ENCODE assay signal across 8 cellular contexts in genomic region chr9:112921549-112921948, GRCh38. TPM values are rescaled to one million over a fixed set of nuclear protein-coding genes. Genes with fewer than 3 reads are reported as not detected.
A peak's percentile ranks its signal among the peaks of the same experiment; 100 is the strongest.
DNase-seq lines count a peak whose midpoint lies in the region; ATAC-seq and TF ChIP-seq lines count a peak whose summit lies in the region.

No MANE protein-coding gene starts in this region.

- TF ChIP-seq POLR2A in HCT116 (IDR thresholded peaks at IDR 0.05; ENCODE audit: borderline replicate concordance, extremely low read depth, insufficient read depth, insufficient read length) (no peak), thyroid gland (IDR thresholded peaks at IDR 0.05) (no peak)

- 14 to 18% methylated on average over 3 of the region's 3 CpGs for WGBS in thyroid gland, 2 donors

- H3K27ac ChIP-seq in HCT116 (ENCODE audit: low read depth, low read length), result no peak overlapping the region
- no peak overlapping the region for H3K27ac ChIP-seq in thyroid gland

- DNase-seq in EL, result peak; percentile 45
- peak; percentile 22 for DNase-seq in HCT116 (ENCODE audit: low read depth, low spot score)
- DNase-seq in RKO (ENCODE audit: low spot score), result peak; percentile 80
- DNase-seq in fibroblast of villous mesenchyme (ENCODE audit: low read depth), result peak; percentile 57
- DNase-seq in thyroid gland, result no peak
- DNase-seq in HK-2 (ENCODE audit: unreplicated experiment), result no peak
- DNase-seq in T-helper 17 cell, result no peak

- TF ChIP-seq CTCF in HCT116 (IDR thresholded peaks at IDR 0.05 in 2 of 3, conservative IDR thresholded peaks at IDR 0.05 in 1 of 3; ENCODE audit: borderline replicate concordance in 1 of 3, insufficient read depth in 1 of 3, low read depth in 2 of 3, low read length in 2 of 3) (peak; percentile 56 to 69 (median 64)), fibroblast of villous mesenchyme (IDR thresholded peaks at IDR 0.05; ENCODE audit: insufficient read depth, low read depth, low read length) (peak; percentile 68), thyroid gland (IDR thresholded peaks at IDR 0.05) (peak in 4 of 6 experiments; percentile 22 to 35 (median 24))

- no peak overlapping the region for H3K9ac ChIP-seq in HCT116 (ENCODE audit: low read length)

- peak; percentile 85 for ATAC-seq in HCT116
- ATAC-seq in T-helper 17 cell, result no peak
- no peak for ATAC-seq in GM21529 (IDR thresholded peaks at IDR 0.05; ENCODE audit: unreplicated experiment)

- H3K36me3 ChIP-seq in HCT116 (ENCODE audit: control insufficient read depth in 1 of 2, insufficient read depth in 2 of 2, low read length in 2 of 2), result no peaks in the 10 kb centered on the region
- H3K36me3 ChIP-seq in thyroid gland, result no peaks in the 10 kb centered on the region

- H3K27me3 ChIP-seq in HCT116 (ENCODE audit: insufficient read depth, low read length) (no peaks in the 10 kb centered on the region), thyroid gland (no peaks in the 10 kb centered on the region)

- intact Hi-C loops in HCT116 (cut with micrococcal nuclease) (loop anchor here (5.0 to 10.0 kb wide), 2 partner anchors 353 to 736 kb away; partner anchors contain the start of genes CDC26 and PRPF4), thyroid gland (cut with DNase I) (no loop called here)

- CTCF ChIA-PET in HCT116 (lab: Charles Lee), result no interaction called here

- H3K9me3 ChIP-seq in HCT116 (ENCODE audit: control insufficient read depth in 1 of 2, insufficient read depth in 1 of 2, low read depth in 1 of 2, low read length in 2 of 2) (no peaks in the 10 kb centered on the region), thyroid gland (no peaks in the 10 kb centered on the region), T-helper 17 cell (ENCODE audit: control insufficient read depth, low read length, poor library complexity, severe bottlenecking) (no peaks in the 10 kb centered on the region)

- H4K20me1 ChIP-seq in HCT116 (ENCODE audit: insufficient read depth), result no peaks in the 10 kb centered on the region

- H3K4me1 ChIP-seq in HCT116 (ENCODE audit: control insufficient read depth in 1 of 2, insufficient read depth in 2 of 2, low read length in 2 of 2) (peaks cover 0 to 16% of the 10 kb centered on the region in 2 experiments; a peak in 2 of 4 replicates), thyroid gland (no peaks in the 10 kb centered on the region)

- POLR2A ChIA-PET in HCT116 (lab: Charles Lee), result no interaction called here

- RAD21 ChIA-PET in HCT116 (lab: Charles Lee; ENCODE audit: low non-redundant PET in 1 of 2, low total read pairs in 2 of 2, uncharacterized antibody in 2 of 2, unreplicated experiment in 2 of 2), result no interaction called here

- TF ChIP-seq RAD21 in HCT116 (IDR thresholded peaks at IDR 0.05; ENCODE audit: low read depth), result peak; percentile 68

- peaks cover 70% of the 10 kb centered on the region for H3K27me3 Mint-ChIP-seq in T-helper 17 cell

- H3K27ac Mint-ChIP-seq in T-helper 17 cell, result no peak overlapping the region

- H3K4me3 ChIP-seq in HCT116 (replicated peaks in 1 of 2; ENCODE audit: low read depth in 1 of 2, low read length in 2 of 2), result no peak overlapping the region
- no peak overlapping the region for H3K4me3 ChIP-seq in fibroblast of villous mesenchyme (ENCODE audit: low read depth, low read length)
- H3K4me3 ChIP-seq in thyroid gland (replicated peaks in 1 of 3), result no peak overlapping the region

- peaks cover 2% of the 10 kb centered on the region for H3K36me3 Mint-ChIP-seq in T-helper 17 cell (ENCODE audit: low read depth)

- no TSS peak for BruUV-seq in HCT116 (replicated peaks; lab: Mats Ljungman, UMichigan)

- peaks cover 2% of the 10 kb centered on the region for H3K4me1 Mint-ChIP-seq in T-helper 17 cell

- H3K4me2 ChIP-seq in HCT116 (ENCODE audit: low read length), result no peak overlapping the region

- H3K79me2 ChIP-seq in HCT116 (ENCODE audit: insufficient read depth, low read length), result no peaks in the 10 kb centered on the region

- no peaks in the 10 kb centered on the region; the same call in 1 of the 2 replicates for H3K9me2 ChIP-seq in HCT116 (ENCODE audit: insufficient read depth)

- H2AFZ ChIP-seq in HCT116 (ENCODE audit: low read depth, low read length, poor library complexity, severe bottlenecking), result no peak overlapping the region

- H3K4me3 Mint-ChIP-seq in T-helper 17 cell, result no peak overlapping the region

TF ChIP-seq in HCT116, 20 proteins besides CTCF, POLR2A, EP300 and RAD21:
- TF ChIP-seq CEBPB (IDR thresholded peaks at IDR 0.05; ENCODE audit: low read depth) (no peak), SIN3A (IDR thresholded peaks at IDR 0.05; ENCODE audit: low read depth) (no peak), ZFX (IDR thresholded peaks at IDR 0.05) (no peak), ELF1 (IDR thresholded peaks at IDR 0.05; ENCODE audit: borderline replicate concordance, low read depth) (no peak), SP1 (IDR thresholded peaks at IDR 0.05; ENCODE audit: low read depth) (no peak), REST (IDR thresholded peaks at IDR 0.05; ENCODE audit: low read depth) (no peak), CBX3 (IDR thresholded peaks at IDR 0.05; ENCODE audit: low read depth) (no peak), ATF3 (IDR thresholded peaks at IDR 0.05) (no peak), TCF7L2 (IDR thresholded peaks at IDR 0.05; ENCODE audit: borderline replicate concordance, extremely low read depth, insufficient read depth, insufficient read length) (no peak), EGR1 (IDR thresholded peaks at IDR 0.05; ENCODE audit: low read depth) (no peak), YY1 (IDR thresholded peaks at IDR 0.05; ENCODE audit: extremely low read depth, insufficient replicate concordance, low read depth, low read length) (no peak), EZH2 (IDR thresholded peaks at IDR 0.05) (no peak), SRF (IDR thresholded peaks at IDR 0.05; ENCODE audit: low read depth) (no peak), ZNF274 (IDR thresholded peaks at IDR 0.05; ENCODE audit: low read depth, low read length) (no peak), FOSL1 (IDR thresholded peaks at IDR 0.05; ENCODE audit: low read depth) (no peak), JUND (IDR thresholded peaks at IDR 0.05) (no peak)

RNA-seq across cellular contexts. Expression of gene SLC46A2, which starts 30.9 kb away (rescaled TPM):
- total RNA-seq in HCT116 (2021; ENCODE audit: unreplicated experiment), result not detected
- polyA plus RNA-seq in HCT116 (2012), result 0.05 and 0.10 TPM in 2 replicates
- not detected in 2 replicates for total RNA-seq in fibroblast of villous mesenchyme
- under 1 TPM in 1 of 4 donors, not detected in 3; 0.27 TPM for total RNA-seq in thyroid gland
- total RNA-seq in T-helper 17 cell, result under 1 TPM in 1 of 2 donors, not detected in 1; 0.47 TPM

Comparison
In these comparisons a context has a peak if more than half of its experiments do, and no peak if none do; other contexts are left out.
1. DNase-seq: peak in EL (single experiment), HCT116 (single experiment), RKO (single experiment) and fibroblast of villous mesenchyme (single experiment); none in thyroid gland (0 of 2), HK-2 (single experiment) and T-helper 17 cell (0 of 3).
2. Peak in every context shown above with its lines, with median percentiles within 50 percentile points of each other: CTCF ChIP-seq.